ENCODE assay signal across 8 cellular contexts in genomic region chr4:113278324-113278934, GRCh38.
DNase-seq lines count a peak whose midpoint lies in the region; ATAC-seq and TF ChIP-seq lines count a peak whose summit lies in the region.

No MANE protein-coding gene starts in this region.

- no peaks in the 10 kb centered on the region for H3K4me1 ChIP-seq in NT2/D1 (ENCODE audit: insufficient read depth, insufficient read length)

- ATAC-seq in GM19467 (IDR thresholded peaks at IDR 0.05; ENCODE audit: unreplicated experiment) = peak; percentile 93
- ATAC-seq in HG03520 (IDR thresholded peaks at IDR 0.05; ENCODE audit: unreplicated experiment) = peak; percentile 98
- no peak for ATAC-seq in omental fat pad (ENCODE audit: low FRiP score)

- H3K27me3 ChIP-seq in NT2/D1 (ENCODE audit: insufficient read depth, insufficient read length) = no peaks in the 10 kb centered on the region

- H3K9me3 ChIP-seq in NT2/D1 (ENCODE audit: insufficient read depth, low read length) = no peaks in the 10 kb centered on the region

- H3K4me3 ChIP-seq in NT2/D1 (ENCODE audit: insufficient read length, low read depth) = no peak overlapping the region
- no peak overlapping the region for H3K4me3 ChIP-seq in fibroblast of the aortic adventitia (ENCODE audit: low read depth, low read length)

- H3K36me3 ChIP-seq in NT2/D1 (ENCODE audit: insufficient read depth, insufficient read length, low read length) = peaks cover 5% of the 10 kb centered on the region

- no peak overlapping the region for H3K9ac ChIP-seq in NT2/D1 (ENCODE audit: insufficient read length, low read depth)

- peak; percentile 88 for TF ChIP-seq CTCF in fibroblast of the aortic adventitia (IDR thresholded peaks at IDR 0.05; ENCODE audit: insufficient read depth, low read length)
- no peak for TF ChIP-seq CTCF in omental fat pad (IDR thresholded peaks at IDR 0.05)

- peak; percentile 1 for DNase-seq in DMS 273 treated with DMSO at 0.1 percent for 48 hours (lab: John Stamatoyannopoulos, UW)
- DNase-seq in NT2/D1 (ENCODE audit: low read depth, low spot score) = peak; percentile 63
- DNase-seq in activated CD8-positive, alpha-beta memory T cell treated with anti-CD3 and anti-CD28 coated beads, Interleukin-2, amount 50 U/mL, for 4 hours = peak; percentile 38
- DNase-seq in fibroblast of the aortic adventitia (ENCODE audit: low read depth) = peak; percentile 87
- peak; percentile 23 for DNase-seq in omental fat pad (ENCODE audit: low spot score)
- peak; percentile 60 for DNase-seq in ureter (ENCODE audit: low spot score)

Comparison
In these comparisons a context has a peak if more than half of its experiments do, and no peak if none do; other contexts are left out.
1. DNase-seq: peak in every context shown above with its lines; median percentile 87 in fibroblast of the aortic adventitia; 63 in NT2/D1; 60 in ureter; 38 in activated CD8-positive, alpha-beta memory T cell treated with anti-CD3 and anti-CD28 coated beads, Interleukin-2, amount 50 U/mL, for 4 hours; 23 in omental fat pad; 1 in DMS 273 treated with DMSO at 0.1 percent for 48 hours.